1 cellular context compared by ENCODE assay signal in genomic region chr6:144330588-144330987, GRCh38.
A peak's percentile ranks its signal among the peaks of the same experiment; 100 is the strongest.
TF ChIP-seq lines count a peak whose summit lies in the region.

No MANE protein-coding gene starts in this region.

TF ChIP-seq in Ishikawa, 13 proteins besides CTCF, POLR2A, EP300 and RAD21 (continued from another document):
- TF ChIP-seq USF1 (IDR thresholded peaks at IDR 0.05): peak; percentile 31; the same call in 1 of the 2 replicates
- TF ChIP-seq EGR1 (IDR thresholded peaks at IDR 0.05): no peak
TF ChIP-seq in Ishikawa: peak in this region for 8.
